8 cellular contexts compared by ENCODE assay signal in genomic region chr3:196643201-196643749, GRCh38.
DNase-seq lines count a peak whose midpoint lies in the region; ATAC-seq and TF ChIP-seq lines count a peak whose summit lies in the region.

No MANE protein-coding gene starts in this region.

- peak overlapping the region; percentile 87 for H3K4me3 Mint-ChIP-seq in activated T-cell treated with anti-CD3 and anti-CD28 coated beads, Interleukin-2, amount 50 U/mL, for 24 hours

- no peak overlapping the region for H3K4me3 ChIP-seq in brain microvascular endothelial cell (ENCODE audit: low read depth, low read length)

- TF ChIP-seq POLR2A in GM15510 (IDR thresholded peaks at IDR 0.05; ENCODE audit: borderline replicate concordance, extremely low read depth, insufficient read length) = peak; percentile 53

- no peaks in the 10 kb centered on the region for H3K9me3 Mint-ChIP-seq in activated T-cell treated with anti-CD3 and anti-CD28 coated beads, Interleukin-2, amount 50 U/mL, for 24 hours

- peaks cover 82% of the 10 kb centered on the region for H3K4me1 Mint-ChIP-seq in activated T-cell treated with anti-CD3 and anti-CD28 coated beads, Interleukin-2, amount 50 U/mL, for 24 hours (ENCODE audit: low read depth)

- H3K27ac ChIP-seq in brain microvascular endothelial cell = no peak overlapping the region

- no peaks in the 10 kb centered on the region for H3K27me3 Mint-ChIP-seq in activated T-cell treated with anti-CD3 and anti-CD28 coated beads, Interleukin-2, amount 50 U/mL, for 24 hours

- H3K27me3 ChIP-seq in brain microvascular endothelial cell (replicated peaks) = no peaks in the 10 kb centered on the region

- peaks cover 75% of the 10 kb centered on the region for H3K36me3 Mint-ChIP-seq in activated T-cell treated with anti-CD3 and anti-CD28 coated beads, Interleukin-2, amount 50 U/mL, for 24 hours (ENCODE audit: low read depth)

- peak overlapping the region; percentile 74 for H3K27ac Mint-ChIP-seq in activated T-cell treated with anti-CD3 and anti-CD28 coated beads, Interleukin-2, amount 50 U/mL, for 24 hours

- no peak for TF ChIP-seq CTCF in brain microvascular endothelial cell (IDR thresholded peaks at IDR 0.05; ENCODE audit: low read depth, low read length, missing control alignments)

- ATAC-seq in GM21360 (IDR thresholded peaks at IDR 0.05; ENCODE audit: unreplicated experiment) (peak; percentile 49), HG03469 (IDR thresholded peaks at IDR 0.05; ENCODE audit: unreplicated experiment) (peak; percentile 77)

- in situ Hi-C loops in brain microvascular endothelial cell (cut with HindIII; ENCODE audit: low pct_ligation_motif_present, low sequenced_read_pairs) = no loop called here

- no peak for DNase-seq in activated T-cell treated with anti-CD3 and anti-CD28 coated beads, Interleukin-2, amount 50 U/mL, for 24 hours
- peak; percentile 67 for DNase-seq in stimulated activated CD8-positive, alpha-beta memory T cell treated with anti-CD3 and anti-CD28 coated beads, Interleukin-4, amount 100 ng/mL, for 48 hours
- DNase-seq in COR-L47 (lab: John Stamatoyannopoulos, UW) (no peak), OCI-M2 (lab: John Stamatoyannopoulos, UW; ENCODE audit: unreplicated experiment) (no peak), brain microvascular endothelial cell (no peak)

- H3K36me3 ChIP-seq in brain microvascular endothelial cell (replicated peaks) = no peaks in the 10 kb centered on the region
